In genomic region chr2:168233166-168233565, GRCh38 we compare ENCODE assay signal across 17 cellular contexts.
"Had no signal": no experiment of that assay in that cellular context is flagged by ENCODE, and none has a peak within 500 bp of the region (broad histone marks: within the 10 kb centered on the region; RNA-seq: fewer than 3 reads in every experiment).

No MANE protein-coding gene starts in this region.

- DNase-seq: activated CD4-positive, alpha-beta T cell treated with anti-CD3 and anti-CD28 coated beads for 1 hour; activated CD4-positive, alpha-beta T cell treated with anti-CD3 and anti-CD28 coated beads, Interleukin-2, amount 50 U/mL, for 48 hours; activated naive CD8-positive, alpha-beta T cell treated with anti-CD3 and anti-CD28 coated beads, Interleukin-2, amount 10 ng/mL, durations not matched to agents 7 days and 5 days; effector CD4-positive, alpha-beta T cell; heart right ventricle; kidney; left ventricle myocardium inferior; mesendoderm; spleen; stimulated activated CD4-positive, alpha-beta T cell treated with anti-CD3 and anti-CD28 coated beads, Interleukin-1b, Interleukin-23, amount 100 ng/mL, for 48 hours; T1000 had no signal

- H3K27ac ChIP-seq: cardiac muscle cell, coronary artery, heart right ventricle, left ventricle myocardium inferior, neutrophil, right atrium auricular region, SJSA1, spleen had no signal

- ATAC-seq: stimulated activated memory B cell treated with anti-CD40 and anti-IgM and Interleukin-4, amounts not matched to agents 10 μg/mL and 1 μg/mL and 100 μg/mL, for 72 hours had no signal

- H3K27me3 Mint-ChIP-seq: activated naive CD8-positive, alpha-beta T cell treated with anti-CD3 and anti-CD28 coated beads, Interleukin-2, amount 10 ng/mL, durations not matched to agents 7 days and 5 days; stimulated activated memory B cell treated with anti-CD40 and anti-IgM and Interleukin-4, amounts not matched to agents 10 μg/mL and 1 μg/mL and 100 μg/mL, for 72 hours had no signal

- H3K27me3 ChIP-seq: cardiac muscle cell, heart right ventricle, neutrophil, right atrium auricular region, SJSA1, spleen had no signal

- H3K27ac Mint-ChIP-seq: activated naive CD8-positive, alpha-beta T cell treated with anti-CD3 and anti-CD28 coated beads, Interleukin-2, amount 10 ng/mL, durations not matched to agents 7 days and 5 days; stimulated activated memory B cell treated with anti-CD40 and anti-IgM and Interleukin-4, amounts not matched to agents 10 μg/mL and 1 μg/mL and 100 μg/mL, for 72 hours had no signal

- H3K4me3 ChIP-seq: cardiac muscle cell, coronary artery, heart right ventricle, left ventricle myocardium inferior, right atrium auricular region, SJSA1, spleen had no signal

- H3K9me3 ChIP-seq: neutrophil, SJSA1 had no signal

- H3K4me1 ChIP-seq: right atrium auricular region had no signal

- H3K36me3 ChIP-seq: left ventricle myocardium inferior, neutrophil, right atrium auricular region had no signal

- H3K4me3 Mint-ChIP-seq: activated naive CD8-positive, alpha-beta T cell treated with anti-CD3 and anti-CD28 coated beads, Interleukin-2, amount 10 ng/mL, durations not matched to agents 7 days and 5 days; stimulated activated memory B cell treated with anti-CD40 and anti-IgM and Interleukin-4, amounts not matched to agents 10 μg/mL and 1 μg/mL and 100 μg/mL, for 72 hours had no signal
